In genomic region chr2:62197609-62198236, GRCh38 we compare ENCODE assay signal across 8 cellular contexts. TPM values are rescaled to one million over a fixed set of nuclear protein-coding genes. Genes with fewer than 3 reads are reported as not detected.
DNase-seq lines count a peak whose midpoint lies in the region; ATAC-seq and TF ChIP-seq lines count a peak whose summit lies in the region.

No MANE protein-coding gene starts in this region.

- H3K4me3 ChIP-seq in NB4 (ENCODE audit: low read depth, low read length) (peak overlapping the region; percentile 72), retinal pigment epithelial cell (ENCODE audit: low read length) (peak overlapping the region; percentile 92)

- TF ChIP-seq CTCF in NB4 (IDR thresholded peaks at IDR 0.05; ENCODE audit: low read depth, low read length) (no peak), retinal pigment epithelial cell (conservative IDR thresholded peaks at IDR 0.05; ENCODE audit: low read depth, low read length) (no peak)

- 3% methylated on average over 20 of the region's 20 CpGs for WGBS in adipose tissue, 3 donors

- peak overlapping the region; percentile 22 for H3K27ac ChIP-seq in adipose tissue (ENCODE audit: low read depth, low read length)

- TF ChIP-seq POLR2A in NB4 (IDR thresholded peaks at IDR 0.05; ENCODE audit: extremely low read depth, insufficient read length), result no peak

- ATAC-seq in GM18861 (IDR thresholded peaks at IDR 0.05; ENCODE audit: unreplicated experiment), result no peak

- peak; percentile 13 for DNase-seq in Daoy (ENCODE audit: low read depth)
- DNase-seq in NB4 (ENCODE audit: low read depth), result peak; percentile 60
- peak; percentile 45 for DNase-seq in hepatic stellate cell (ENCODE audit: low spot score)
- DNase-seq in retinal pigment epithelial cell (ENCODE audit: low read depth), result no peak
- no peak for DNase-seq in activated gamma-delta T cell (lab: John Stamatoyannopoulos, UW)
- DNase-seq in NCI-H2196 treated with DMSO at 0.1 percent for 48 hours (lab: John Stamatoyannopoulos, UW; ENCODE audit: unreplicated experiment), result no peak

RNA-seq across cellular contexts. Expression of gene B3GNT2, which starts 1.8 kb away (rescaled TPM):
- total RNA-seq in Daoy (2014; rRNA removed; shearing (Covaris generic)), result 17.8 and 20.0 TPM in 2 replicates
- 10 to 100 TPM in 1 of 3 donors, 1 to 10 TPM in 2; 6.9 to 10.3 (median 9.4) TPM for polyA plus RNA-seq in adipose tissue

Comparison
In these comparisons a context has a peak if more than half of its experiments do, and no peak if none do; other contexts are left out.
1. DNase-seq: peak in Daoy (single experiment), NB4 (single experiment) and hepatic stellate cell (single experiment); none in retinal pigment epithelial cell (single experiment), activated gamma-delta T cell (single experiment) and NCI-H2196 treated with DMSO at 0.1 percent for 48 hours (single experiment).